29 cellular contexts compared by ENCODE assay signal in genomic region chr5:77970891-77971290, GRCh38.
"Had no signal": no experiment of that assay in that cellular context is flagged by ENCODE, and none has a peak within 500 bp of the region (broad histone marks: within the 10 kb centered on the region; RNA-seq: fewer than 3 reads in every experiment).

No MANE protein-coding gene starts in this region.

- H3K9me3 Mint-ChIP-seq: nephron; neural progenitor cell; stimulated activated naive CD8-positive, alpha-beta T cell treated with anti-CD3 and anti-CD28 coated beads, Interleukin-15, amount 100 ng/mL, for 72 hours had no signal

- H3K27ac Mint-ChIP-seq: naive thymus-derived CD4-positive, alpha-beta T cell; nephron; neural progenitor cell; progenitor cell of endocrine pancreas; stimulated activated memory B cell treated with anti-CD40 and anti-IgM and Interleukin-4, amounts not matched to agents 10 μg/mL and 1 μg/mL and 100 μg/mL, for 72 hours; stimulated activated naive CD8-positive, alpha-beta T cell treated with anti-CD3 and anti-CD28 coated beads, Interleukin-15, amount 100 ng/mL, for 72 hours had no signal

- DNase-seq: naive thymus-derived CD4-positive, alpha-beta T cell; occipital lobe; ovary; posterior cingulate gyrus; psoas muscle; right cardiac atrium; right lobe of liver; sigmoid colon; small intestine; stimulated activated CD4-positive, alpha-beta T cell treated with anti-CD3 and anti-CD28 coated beads, Interleukin-1b, Interleukin-23, amount 100 ng/mL, for 48 hours; stimulated activated CD4-positive, alpha-beta T cell treated with anti-CD3 and anti-CD28 coated beads, Interleukin-4, amount 100 ng/mL, for 1 hour; stimulated activated CD4-positive, alpha-beta T cell treated with anti-CD3 and anti-CD28 coated beads, Interleukin-4, amount 100 ng/mL, for 4 hours; stimulated activated CD8-positive, alpha-beta memory T cell treated with anti-CD3 and anti-CD28 coated beads, Interleukin-4, amount 100 ng/mL, for 48 hours; stimulated activated naive CD4-positive, alpha-beta T cell; stimulated activated naive CD8-positive, alpha-beta T cell treated with anti-CD3 and anti-CD28 coated beads, Interleukin-15, amount 100 ng/mL, for 72 hours; stimulated activated naive CD8-positive, alpha-beta T cell treated with anti-CD3 and anti-CD28 coated beads, Interleukin-15, Interleukin-2, amounts not matched to agents 100 U/mL and 50 U/mL, for 24 hours; substantia nigra; thyroid gland; trophoblast cell; upper lobe of left lung had no signal

- H3K36me3 Mint-ChIP-seq: naive thymus-derived CD4-positive, alpha-beta T cell; stimulated activated memory B cell treated with anti-CD40 and anti-IgM and Interleukin-4, amounts not matched to agents 10 μg/mL and 1 μg/mL and 100 μg/mL, for 72 hours had no signal

- H3K4me3 Mint-ChIP-seq: neural progenitor cell; stimulated activated memory B cell treated with anti-CD40 and anti-IgM and Interleukin-4, amounts not matched to agents 10 μg/mL and 1 μg/mL and 100 μg/mL, for 72 hours; stimulated activated naive CD8-positive, alpha-beta T cell treated with anti-CD3 and anti-CD28 coated beads, Interleukin-15, amount 100 ng/mL, for 72 hours had no signal

- H3K27ac ChIP-seq: neural progenitor cell, ovary, parathyroid adenoma, psoas muscle, right lobe of liver, sigmoid colon, suprapubic skin, thoracic aorta, thyroid gland, tibial nerve, upper lobe of left lung, vagina had no signal

- ATAC-seq: naive thymus-derived CD4-positive, alpha-beta T cell; psoas muscle; right cardiac atrium; right lobe of liver; stimulated activated memory B cell treated with anti-CD40 and anti-IgM and Interleukin-4, amounts not matched to agents 10 μg/mL and 1 μg/mL and 100 μg/mL, for 72 hours; stimulated activated naive CD8-positive, alpha-beta T cell treated with anti-CD3 and anti-CD28 coated beads, Interleukin-15, amount 100 ng/mL, for 72 hours; stimulated activated naive CD8-positive, alpha-beta T cell treated with anti-CD3 and anti-CD28 coated beads, Interleukin-15, Interleukin-2, amounts not matched to agents 100 U/mL and 50 U/mL, for 24 hours had no signal
